16 cellular contexts compared by ENCODE assay signal in the genomic region with DNA sequence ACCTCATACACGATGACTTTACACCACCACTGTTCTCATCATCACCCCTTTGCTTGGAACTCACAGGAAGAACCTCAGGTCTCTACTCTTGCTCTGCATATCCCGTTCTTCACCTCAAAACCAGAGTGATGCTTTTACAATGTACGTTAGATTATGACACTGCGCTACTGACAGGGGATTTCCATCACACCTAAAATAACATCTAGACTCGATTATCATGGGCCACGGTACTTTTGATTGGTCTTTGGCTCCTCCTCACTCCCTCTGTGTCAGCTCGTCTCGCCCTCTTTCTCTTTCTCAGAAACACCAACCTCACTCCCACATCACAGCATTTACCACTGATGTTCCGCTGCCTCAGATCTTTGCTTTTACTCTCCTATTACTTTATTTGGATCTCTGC.
DNase-seq lines count a peak whose midpoint lies in the region; ATAC-seq and TF ChIP-seq lines count a peak whose summit lies in the region.
"Had no signal": no experiment of that assay in that cellular context is flagged by ENCODE, and none has a peak within 500 bp of the region (broad histone marks: within the 10 kb centered on the region; RNA-seq: fewer than 3 reads in every experiment).

No MANE protein-coding gene starts in this region.

- no peak for TF ChIP-seq CTCF in GM10266 (IDR thresholded peaks at IDR 0.05; ENCODE audit: control insufficient read depth, insufficient read depth, low read depth, missing control alignments)
- TF ChIP-seq CTCF in sigmoid colon (IDR thresholded peaks at IDR 0.05) = no peak

- ATAC-seq in GM19025 (IDR thresholded peaks at IDR 0.05; ENCODE audit: low read depth, unreplicated experiment) (peak; percentile 43), HG02885 (IDR thresholded peaks at IDR 0.05; ENCODE audit: poor library complexity, unreplicated experiment) (peak; percentile 87)

- DNase-seq in GM10266 (ENCODE audit: extremely low spot score) = peak; percentile 3
- DNase-seq in T-helper 2 cell treated with Interferon-gamma antibody and Interleukin-4, amounts not matched to agents 5 μg/mL and 100 μg/mL, for 36 hours (ENCODE audit: low spot score) = peak; percentile 5
- no peak for DNase-seq in AML-193 (lab: John Stamatoyannopoulos, UW)
- no peak for DNase-seq in stimulated activated CD4-positive, alpha-beta T cell treated with anti-CD3 and anti-CD28 coated beads, Interleukin-2, amount 100 ng/mL, for 24 hours
- DNase-seq in sigmoid colon = no peak
- no peak for DNase-seq in COR-L47 (lab: John Stamatoyannopoulos, UW)
- DNase-seq: BE2C; effector CD4-positive, alpha-beta T cell; foreskin keratinocyte; H7; KG1; NCI-H2081; posterior cingulate gyrus had no signal

- H3K27ac Mint-ChIP-seq in T-helper 2 cell treated with Interferon-gamma antibody and Interleukin-4, amounts not matched to agents 5 μg/mL and 100 μg/mL, for 36 hours = no peak overlapping the region

- no peaks in the 10 kb centered on the region for H3K4me1 Mint-ChIP-seq in T-helper 2 cell treated with Interferon-gamma antibody and Interleukin-4, amounts not matched to agents 5 μg/mL and 100 μg/mL, for 36 hours (ENCODE audit: low read depth)

- no peak for TF ChIP-seq EP300 in sigmoid colon (IDR thresholded peaks at IDR 0.05)

- no peaks in the 10 kb centered on the region for H3K27me3 Mint-ChIP-seq in T-helper 2 cell treated with Interferon-gamma antibody and Interleukin-4, amounts not matched to agents 5 μg/mL and 100 μg/mL, for 36 hours (ENCODE audit: low read depth)

- no peaks in the 10 kb centered on the region for H3K36me3 Mint-ChIP-seq in T-helper 2 cell treated with Interferon-gamma antibody and Interleukin-4, amounts not matched to agents 5 μg/mL and 100 μg/mL, for 36 hours (ENCODE audit: low read depth)

- no peaks in the 10 kb centered on the region for H3K9me3 ChIP-seq in sigmoid colon
- H3K9me3 ChIP-seq: BE2C had no signal

- no peak overlapping the region for H3K27ac ChIP-seq in sigmoid colon
- H3K27ac ChIP-seq: foreskin keratinocyte, VCaP had no signal

- intact Hi-C loops in sigmoid colon (cut with DNase I) = no loop called here

- H3K9me3 Mint-ChIP-seq in T-helper 2 cell treated with Interferon-gamma antibody and Interleukin-4, amounts not matched to agents 5 μg/mL and 100 μg/mL, for 36 hours = no peaks in the 10 kb centered on the region

- peaks cover 0 to 21% (median 9%) of the 10 kb centered on the region in 4 donors for H3K4me1 ChIP-seq in sigmoid colon
- H3K4me1 ChIP-seq: BE2C, foreskin keratinocyte had no signal

- no peaks in the 10 kb centered on the region for H3K27me3 ChIP-seq in sigmoid colon
- H3K27me3 ChIP-seq: foreskin keratinocyte had no signal

- H3K4me3 ChIP-seq in sigmoid colon = no peak overlapping the region

- TF ChIP-seq POLR2A in sigmoid colon (IDR thresholded peaks at IDR 0.05) = no peak

- no peak overlapping the region for H3K4me3 Mint-ChIP-seq in T-helper 2 cell treated with Interferon-gamma antibody and Interleukin-4, amounts not matched to agents 5 μg/mL and 100 μg/mL, for 36 hours

- 79% methylated on average over 9 of the region's 9 CpGs for whole genome bisulfite sequencing in sigmoid colon, 2 donors

- no peaks in the 10 kb centered on the region for H3K36me3 ChIP-seq in sigmoid colon
- H3K36me3 ChIP-seq: BE2C had no signal

Comparison
In these comparisons a context has a peak if more than half of its experiments do, and no peak if none do; other contexts are left out.
1. DNase-seq: peak in GM10266 (single experiment) and T-helper 2 cell treated with Interferon-gamma antibody and Interleukin-4, amounts not matched to agents 5 μg/mL and 100 μg/mL, for 36 hours (single experiment); none in AML-193 (0 of 2), stimulated activated CD4-positive, alpha-beta T cell treated with anti-CD3 and anti-CD28 coated beads, Interleukin-2, amount 100 ng/mL, for 24 hours (0 of 2), sigmoid colon (single experiment) and COR-L47 (single experiment).